22 cellular contexts compared by ENCODE assay signal in the genomic region with DNA sequence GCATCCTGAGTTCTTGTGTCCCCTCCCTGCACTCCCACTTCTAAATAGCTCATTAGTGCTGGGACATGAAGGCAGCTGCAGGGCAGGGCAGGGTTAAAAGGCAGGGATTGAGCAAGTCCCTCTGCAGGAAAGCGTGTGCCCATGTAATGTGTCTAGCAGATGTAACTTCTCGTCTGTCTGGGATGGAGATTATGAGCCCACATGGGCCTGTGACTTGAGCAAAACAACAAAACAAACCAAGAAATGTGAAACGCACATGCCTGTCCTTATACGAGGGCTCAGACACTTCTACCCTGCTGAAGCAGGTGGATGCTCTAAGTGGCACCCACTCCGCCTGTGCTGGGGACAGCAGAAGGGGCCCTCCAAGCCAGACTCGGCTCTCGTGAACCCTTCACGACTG. TPM values are rescaled to one million over a fixed set of nuclear protein-coding genes. Genes with fewer than 3 reads are reported as not detected.
DNase-seq lines count a peak whose midpoint lies in the region; ATAC-seq, FAIRE-seq and TF ChIP-seq lines count a peak whose summit lies in the region.
"Had no signal": no experiment of that assay in that cellular context is flagged by ENCODE, and none has a peak within 500 bp of the region (broad histone marks: within the 10 kb centered on the region; RNA-seq: fewer than 3 reads in every experiment).

No MANE protein-coding gene starts in this region.

- H2BK15ac ChIP-seq in H1 (ENCODE audit: low read length): no peak overlapping the region

- no peaks in the 10 kb centered on the region for H3K9me3 ChIP-seq in H1 (ENCODE audit: insufficient read depth in 2 of 2, low read depth in 1 of 2, low read length in 1 of 2)
- no peaks in the 10 kb centered on the region for H3K9me3 ChIP-seq in right cardiac atrium (ENCODE audit: control insufficient read depth, low read length)
- H3K9me3 ChIP-seq: BE2C, testis had no signal

- TF ChIP-seq RAD21 in H1 (IDR thresholded peaks at IDR 0.05 in 1 of 2, conservative IDR thresholded peaks at IDR 0.05 in 1 of 2; ENCODE audit: low read depth in 2 of 2, low read length in 2 of 2): no peak

- H4K91ac ChIP-seq in H1 (replicated peaks; ENCODE audit: insufficient read length, low read length): no peak overlapping the region

- no peaks in the 10 kb centered on the region for H3K27me3 ChIP-seq in H1 (replicated peaks in 1 of 4; ENCODE audit: control insufficient read depth in 3 of 4, extremely low read depth in 1 of 4, insufficient read depth in 3 of 4, low read length in 3 of 4)
- no peaks in the 10 kb centered on the region for H3K27me3 ChIP-seq in right cardiac atrium (ENCODE audit: control insufficient read depth, insufficient read depth)
- H3K27me3 ChIP-seq: BE2C, testis had no signal

- H2BK5ac ChIP-seq in H1 (ENCODE audit: low read depth, low read length): no peak overlapping the region

- H3K4me3 ChIP-seq in H1 (ENCODE audit: extremely low read depth in 1 of 4, insufficient read depth in 2 of 4, low read depth in 3 of 4, low read length in 4 of 4) (no peak overlapping the region), right cardiac atrium (ENCODE audit: low read length) (no peak overlapping the region)
- H3K4me3 ChIP-seq: testis had no signal

- H3K79me2 ChIP-seq in H1 (ENCODE audit: control insufficient read depth in 1 of 2, insufficient read depth in 2 of 2, low read length in 2 of 2): no peaks in the 10 kb centered on the region

- no peaks in the 10 kb centered on the region for H3K27me3 Mint-ChIP-seq in stimulated activated memory B cell treated with anti-CD40 and anti-IgM and Interleukin-4, amounts not matched to agents 10 μg/mL and 1 μg/mL and 100 μg/mL, for 72 hours
- H3K27me3 Mint-ChIP-seq in activated CD4-positive, alpha-beta T cell treated with anti-CD3 and anti-CD28 coated beads, Interleukin-2, amount 10 ng/mL, durations not matched to agents 24 days and 14 days: peaks cover 5% of the 10 kb centered on the region

- peaks cover 13% of the 10 kb centered on the region for H3K9me3 Mint-ChIP-seq in stimulated activated memory B cell treated with anti-CD40 and anti-IgM and Interleukin-4, amounts not matched to agents 10 μg/mL and 1 μg/mL and 100 μg/mL, for 72 hours
- H3K9me3 Mint-ChIP-seq in activated CD4-positive, alpha-beta T cell treated with anti-CD3 and anti-CD28 coated beads, Interleukin-2, amount 10 ng/mL, durations not matched to agents 24 days and 14 days: peaks cover 5% of the 10 kb centered on the region

- peaks cover 33% of the 10 kb centered on the region for H3K36me3 Mint-ChIP-seq in stimulated activated memory B cell treated with anti-CD40 and anti-IgM and Interleukin-4, amounts not matched to agents 10 μg/mL and 1 μg/mL and 100 μg/mL, for 72 hours
- no peaks in the 10 kb centered on the region for H3K36me3 Mint-ChIP-seq in activated CD4-positive, alpha-beta T cell treated with anti-CD3 and anti-CD28 coated beads, Interleukin-2, amount 10 ng/mL, durations not matched to agents 24 days and 14 days (ENCODE audit: low read depth)

- H3K9ac ChIP-seq in H1 (replicated peaks in 1 of 4; ENCODE audit: extremely low read depth in 1 of 4, low read depth in 3 of 4, low read length in 3 of 4): no peak overlapping the region

- no peak overlapping the region for H4K8ac ChIP-seq in H1 (ENCODE audit: extremely low read depth, insufficient read depth, low read length)

- H4K20me1 ChIP-seq in H1 (replicated peaks in 1 of 2; ENCODE audit: control insufficient read depth in 1 of 2, insufficient read depth in 2 of 2, low read length in 2 of 2): no peaks in the 10 kb centered on the region

- H3K27ac ChIP-seq in H1 (ENCODE audit: low read depth, low read length): no peak overlapping the region
- H3K27ac ChIP-seq in right cardiac atrium (ENCODE audit: low read length): no peak overlapping the region
- H3K27ac ChIP-seq: RWPE1 had no signal

- no peak overlapping the region for H3K18ac ChIP-seq in H1 (ENCODE audit: extremely low read depth, low read length)

- no peak overlapping the region for H3K56ac ChIP-seq in H1 (replicated peaks; ENCODE audit: insufficient read length, low read depth, low read length)

- peaks cover 8% of the 10 kb centered on the region for H3K4me1 Mint-ChIP-seq in stimulated activated memory B cell treated with anti-CD40 and anti-IgM and Interleukin-4, amounts not matched to agents 10 μg/mL and 1 μg/mL and 100 μg/mL, for 72 hours
- H3K4me1 Mint-ChIP-seq in activated CD4-positive, alpha-beta T cell treated with anti-CD3 and anti-CD28 coated beads, Interleukin-2, amount 10 ng/mL, durations not matched to agents 24 days and 14 days: peaks cover 2% of the 10 kb centered on the region

- no peak overlapping the region for H3K14ac ChIP-seq in H1 (ENCODE audit: insufficient read length)

- TF ChIP-seq EP300 in H1 (IDR thresholded peaks at IDR 0.05; ENCODE audit: borderline replicate concordance in 1 of 2, low read depth in 2 of 2, low read length in 2 of 2): no peak

- no peaks in the 10 kb centered on the region for H3K36me3 ChIP-seq in H1 (ENCODE audit: control insufficient read depth in 2 of 4, insufficient read depth in 4 of 4, low read length in 3 of 4)
- H3K36me3 ChIP-seq: BE2C had no signal

- H4K5ac ChIP-seq in H1 (ENCODE audit: insufficient read length, low read depth, low read length): no peak overlapping the region

- no peak for FAIRE-seq in H1 (lab: Jason Lieb, UNC)
- FAIRE-seq: GM18507, islet of Langerhans had no signal

- no peak overlapping the region for H2BK12ac ChIP-seq in H1 (ENCODE audit: low read depth, low read length)

- H2AFZ ChIP-seq in H1 (ENCODE audit: low read length): no peak overlapping the region

- no peak overlapping the region for H3K23ac ChIP-seq in H1 (ENCODE audit: insufficient read length)

- H2AK5ac ChIP-seq in H1 (ENCODE audit: low read depth, low read length): peak overlapping the region; percentile 18; the same call in 1 of the 2 replicates

- 93% methylated on average over 8 of the region's 8 CpGs; no CpG with 5 or more reads in 1 of the 2 experiments for WGBS in H1 (ENCODE audit: extremely low coverage in 1 of 2, insufficient coverage in 1 of 2, insufficient read length in 1 of 2, insufficient replicate concordance in 2 of 2, low coverage in 1 of 2, low lambda C conversion rate in 2 of 2, missing lambda C conversion rate in 1 of 2), 2 experiments
- 61% methylated on average over 8 of the region's 8 CpGs for WGBS in right cardiac atrium

- ATAC-seq in right cardiac atrium (peak; percentile 67 to 68), GM21526 (IDR thresholded peaks at IDR 0.05; ENCODE audit: low FRiP score, unreplicated experiment) (no peak)
- ATAC-seq in stimulated activated memory B cell treated with anti-CD40 and anti-IgM and Interleukin-4, amounts not matched to agents 10 μg/mL and 1 μg/mL and 100 μg/mL, for 72 hours: no peak
- ATAC-seq: esophagus mucosa had no signal

- H3K4ac ChIP-seq in H1 (replicated peaks; ENCODE audit: insufficient read length, low read depth, low read length): no peak overlapping the region

- intact Hi-C loops in right cardiac atrium (cut with DNase I): no loop called here
- intact Hi-C loops in activated CD4-positive, alpha-beta T cell treated with anti-CD3 and anti-CD28 coated beads, Interleukin-2, amount 10 ng/mL, durations not matched to agents 24 days and 14 days (cut with micrococcal nuclease): no loop called here

- no peak overlapping the region for H2BK20ac ChIP-seq in H1 (ENCODE audit: low read length)

- no peak overlapping the region for H3K4me3 Mint-ChIP-seq in stimulated activated memory B cell treated with anti-CD40 and anti-IgM and Interleukin-4, amounts not matched to agents 10 μg/mL and 1 μg/mL and 100 μg/mL, for 72 hours
- H3K4me3 Mint-ChIP-seq in activated CD4-positive, alpha-beta T cell treated with anti-CD3 and anti-CD28 coated beads, Interleukin-2, amount 10 ng/mL, durations not matched to agents 24 days and 14 days: no peak overlapping the region
- H3K4me3 Mint-ChIP-seq: HFFc6, nephron progenitor cell had no signal

- H3K23me2 ChIP-seq in H1 (ENCODE audit: low read depth, low read length): no peaks in the 10 kb centered on the region

- DNase-seq in NCI-H1694 treated with DMSO at 0.1 percent for 48 hours (lab: John Stamatoyannopoulos, UW): peak; percentile 17
- DNase-seq in H1 (ENCODE audit: low read depth in 1 of 2, low spot score in 2 of 2): no peak
- DNase-seq in right cardiac atrium: no peak
- DNase-seq in NOMO-1 treated with DMSO at 0.1 percent for 48 hours (lab: John Stamatoyannopoulos, UW; ENCODE audit: unreplicated experiment): no peak
- DNase-seq in activated CD4-positive, alpha-beta T cell treated with anti-CD3 and anti-CD28 coated beads, Interleukin-2, amount 10 ng/mL, durations not matched to agents 24 days and 14 days: no peak
- DNase-seq: activated CD4-positive, alpha-beta T cell treated with anti-CD3 and anti-CD28 coated beads for 48 hours; activated gamma-delta T cell treated with Interleukin-2 at 50 U/mL for 16 hours; BE2C; central memory CD4-positive, alpha-beta T cell; COR-L47; HFFc6; NCI-H187; nephron progenitor cell; posterior cingulate gyrus; testis had no signal

- TF ChIP-seq POLR2A in H1 (IDR thresholded peaks at IDR 0.05; ENCODE audit: control extremely low read depth in 1 of 2, low read depth in 2 of 2, low read length in 2 of 2): no peak

- H3K4me1 ChIP-seq in H1 (replicated peaks in 1 of 4; ENCODE audit: control insufficient read depth in 3 of 4, insufficient read depth in 4 of 4, low read length in 3 of 4) (no peaks in the 10 kb centered on the region), right cardiac atrium (ENCODE audit: control insufficient read depth, insufficient read depth, low read length) (no peaks in the 10 kb centered on the region)
- H3K4me1 ChIP-seq: BE2C had no signal

- CTCF ChIA-PET in H1 (lab: Charles Lee; ENCODE audit: partially characterized antibody): interaction anchor here (1.0 to 1.2 kb wide), 2 partner anchors 9 to 20 kb away, joined by 3 to 4 read pairs; no protein-coding TSS in a partner anchor

- no peak overlapping the region for H2BK120ac ChIP-seq in H1 (replicated peaks; ENCODE audit: low read depth, low read length)

- POLR2A ChIA-PET in H1 (lab: Charles Lee; ENCODE audit: partially characterized antibody): no interaction called here

- peak overlapping the region; percentile 57 for H3K27ac Mint-ChIP-seq in stimulated activated memory B cell treated with anti-CD40 and anti-IgM and Interleukin-4, amounts not matched to agents 10 μg/mL and 1 μg/mL and 100 μg/mL, for 72 hours
- no peak overlapping the region for H3K27ac Mint-ChIP-seq in activated CD4-positive, alpha-beta T cell treated with anti-CD3 and anti-CD28 coated beads, Interleukin-2, amount 10 ng/mL, durations not matched to agents 24 days and 14 days
- H3K27ac Mint-ChIP-seq: HFFc6, nephron progenitor cell had no signal

- no peaks in the 10 kb centered on the region for H3K79me1 ChIP-seq in H1 (ENCODE audit: low read depth, low read length)

- no peak for TF ChIP-seq CTCF in H1 (IDR thresholded peaks at IDR 0.05; ENCODE audit: control extremely low read depth in 1 of 3, insufficient read depth in 1 of 3, low read depth in 1 of 3, low read length in 3 of 3)

- H3K4me2 ChIP-seq in H1 (ENCODE audit: insufficient read depth in 1 of 2, low read depth in 2 of 2, low read length in 2 of 2): no peak overlapping the region

RNA-seq across cellular contexts. Expression of a gene that starts 22.2 kb away (rescaled TPM):
- total RNA-seq in H1 (2021; fragmentation: NEBNext Ultra II Directional; extraction: Animal tissue kit (Norgen Biotek cat#: 25700)): 37.8 and 47.0 TPM in 2 replicates
- polyA plus RNA-seq in H1 (2011; rRNA removed): 32.6 TPM in 2 replicates
- polyA plus RNA-seq in H1 (2011; cell fraction: cytosol; rRNA removed): 28.1 TPM
- 87.8 TPM for polyA plus RNA-seq in H1 (2011; cell fraction: nucleus; rRNA removed)
- 21.9 to 34.0 TPM (median 27.2 TPM) in 4 replicates for polyA plus RNA-seq in H1 (2012, experiment 1 of 2)
- polyA plus RNA-seq in H1 (2012, experiment 2 of 2): 4.0 TPM
- polyA plus RNA-seq in H1 (2013, experiment 1 of 2): 72.6 TPM
- 61.3 TPM for polyA plus RNA-seq in H1 (2013, experiment 2 of 2)
- 32.0 and 34.4 TPM in 2 replicates for polyA minus RNA-seq in H1 (2011; rRNA and poly(A)+ RNA removed)
- polyA minus RNA-seq in H1 (2011; cell fraction: cytosol; rRNA and poly(A)+ RNA removed): 19.2 TPM
- polyA minus RNA-seq in H1 (2011; cell fraction: nucleus; rRNA and poly(A)+ RNA removed): 81.2 TPM
- total RNA-seq in right cardiac atrium: 100 to 1,000 TPM; 144 to 169 (median 162) TPM
- 103 TPM for polyA plus RNA-seq in right cardiac atrium
- 10.6 and 12.6 TPM in 2 replicates for total RNA-seq in activated CD4-positive, alpha-beta T cell treated with anti-CD3 and anti-CD28 coated beads, Interleukin-2, amount 10 ng/mL, durations not matched to agents 24 days and 14 days

RNA-seq across cellular contexts. Expression of a gene that starts 22.3 kb away (rescaled TPM):
- total RNA-seq in H1 (2021; fragmentation: NEBNext Ultra II Directional; extraction: Animal tissue kit (Norgen Biotek cat#: 25700)): 11.1 and 11.7 TPM in 2 replicates
- polyA plus RNA-seq in H1 (2011; rRNA removed) (4.3 and 6.0 TPM in 2 replicates), right cardiac atrium (3.5 TPM)
- 4.3 TPM for polyA plus RNA-seq in H1 (2011; cell fraction: cytosol; rRNA removed)
- polyA plus RNA-seq in H1 (2011; cell fraction: nucleus; rRNA removed): 11.3 TPM
- 6.3 to 9.2 TPM (median 8.2 TPM) in 4 replicates for polyA plus RNA-seq in H1 (2012, experiment 1 of 2)
- polyA plus RNA-seq in H1 (2012, experiment 2 of 2): 2.9 TPM
- polyA plus RNA-seq in H1 (2013, experiment 1 of 2): 7.8 TPM
- 8.0 TPM for polyA plus RNA-seq in H1 (2013, experiment 2 of 2)
- polyA minus RNA-seq in H1 (2011; rRNA and poly(A)+ RNA removed): 8.3 and 8.7 TPM in 2 replicates
- 3.9 TPM for polyA minus RNA-seq in H1 (2011; cell fraction: cytosol; rRNA and poly(A)+ RNA removed)
- polyA minus RNA-seq in H1 (2011; cell fraction: nucleus; rRNA and poly(A)+ RNA removed): 22.8 TPM
- 1 to 10 TPM; 3.4 to 7.0 (median 6.3) TPM for total RNA-seq in right cardiac atrium
- total RNA-seq in activated CD4-positive, alpha-beta T cell treated with anti-CD3 and anti-CD28 coated beads, Interleukin-2, amount 10 ng/mL, durations not matched to agents 24 days and 14 days: 5.3 and 6.1 TPM in 2 replicates

RNA-seq across cellular contexts. Expression of a gene that starts 40.7 kb away (rescaled TPM):
- not detected in 2 replicates for total RNA-seq in H1 (2021; fragmentation: NEBNext Ultra II Directional; extraction: Animal tissue kit (Norgen Biotek cat#: 25700))
- polyA plus RNA-seq in H1 (2011; rRNA removed): not detected in 2 replicates
- polyA plus RNA-seq in H1 (2011; cell fraction: cytosol; rRNA removed): not detected
- polyA plus RNA-seq in H1 (2011; cell fraction: nucleus; rRNA removed): not detected
- polyA plus RNA-seq in H1 (2012, experiment 1 of 2): not detected in 4 replicates
- polyA plus RNA-seq in H1 (2012, experiment 2 of 2): not detected
- not detected for polyA plus RNA-seq in H1 (2013, experiment 1 of 2)
- not detected for polyA plus RNA-seq in H1 (2013, experiment 2 of 2)
- polyA minus RNA-seq in H1 (2011; rRNA and poly(A)+ RNA removed): not detected in 2 replicates
- not detected for polyA minus RNA-seq in H1 (2011; cell fraction: cytosol; rRNA and poly(A)+ RNA removed)
- not detected for polyA minus RNA-seq in H1 (2011; cell fraction: nucleus; rRNA and poly(A)+ RNA removed)
- total RNA-seq in right cardiac atrium: not detected
- polyA plus RNA-seq in right cardiac atrium: not detected
- not detected in 2 replicates for total RNA-seq in activated CD4-positive, alpha-beta T cell treated with anti-CD3 and anti-CD28 coated beads, Interleukin-2, amount 10 ng/mL, durations not matched to agents 24 days and 14 days
- total RNA-seq: Daoy, esophagus mucosa, HFFc6 had no signal

Comparison
In these comparisons a context has a peak if more than half of its experiments do, and no peak if none do; other contexts are left out.
1. ATAC-seq: peak in right cardiac atrium (2 of 2); none in stimulated activated memory B cell treated with anti-CD40 and anti-IgM and Interleukin-4, amounts not matched to agents 10 μg/mL and 1 μg/mL and 100 μg/mL, for 72 hours (single experiment) and GM21526 (single experiment).